Comparison of ENCODE assay signal across 8 cellular contexts in genomic region chr22:22420580-22420979, GRCh38.
"Had no signal": no experiment of that assay in that cellular context is flagged by ENCODE, and none has a peak within 500 bp of the region (broad histone marks: within the 10 kb centered on the region; RNA-seq: fewer than 3 reads in every experiment).

No MANE protein-coding gene starts in this region.

- FAIRE-seq: HepG2, HTR-8/SVneo had no signal

- H3K4me2 ChIP-seq: KMS-11 had no signal

- DNase-seq: IMR-90, KBM-7, KG1 had no signal

- H3K27ac ChIP-seq: HL-60, KMS-11 had no signal

- H3K9me3 Mint-ChIP-seq: IgD-negative memory B cell had no signal

- H3K9ac ChIP-seq: KMS-11 had no signal

- ATAC-seq: HepG2 had no signal

- H3K27ac Mint-ChIP-seq: IgD-negative memory B cell had no signal

- H3K4me3 Mint-ChIP-seq: IgD-negative memory B cell had no signal

- H3K36me3 Mint-ChIP-seq: IgD-negative memory B cell had no signal
